In genomic region chr1:244159646-244160045, GRCh38 we compare ENCODE assay signal across 26 cellular contexts.
"Had no signal": no experiment of that assay in that cellular context is flagged by ENCODE, and none has a peak within 500 bp of the region (broad histone marks: within the 10 kb centered on the region; RNA-seq: fewer than 3 reads in every experiment).

No MANE protein-coding gene starts in this region.

- H3K27me3 ChIP-seq: pancreas, stomach, testis, thyroid gland, transverse colon, upper lobe of left lung, vagina had no signal

- H3K27ac ChIP-seq: left ventricle myocardium inferior, pancreas, prostate gland, skin epidermis, stomach, testis, thyroid gland, transverse colon, upper lobe of left lung, vagina had no signal

- H3K36me3 ChIP-seq: left ventricle myocardium inferior, pancreas, prostate gland, stomach, thyroid gland, transverse colon, upper lobe of left lung, vagina had no signal

- DNase-seq: islet precursor cell; left ventricle myocardium inferior; midbrain; mucosa of descending colon; naive thymus-derived CD8-positive, alpha-beta T cell; nucleus accumbens; pancreas; posterior cingulate gyrus; retina; right cardiac atrium; stimulated activated CD4-positive, alpha-beta T cell treated with anti-CD3 and anti-CD28 coated beads, Interleukin-12 subunit alpha, Interleukin-12 subunit beta, amount 100 ng/mL, for 4 hours; stimulated activated CD4-positive, alpha-beta T cell treated with anti-CD3 and anti-CD28 coated beads, Interleukin-15, amount 100 ng/mL, for 24 hours; stimulated activated CD4-positive, alpha-beta T cell treated with anti-CD3 and anti-CD28 coated beads, Interleukin-2, amount 100 ng/mL, for 24 hours; stimulated activated CD4-positive, alpha-beta T cell treated with anti-CD3 and anti-CD28 coated beads, Interleukin-4, amount 100 ng/mL, for 1 hour; stimulated activated naive B cell treated with anti-CD40 and anti-IgM and Interleukin-4, amounts not matched to agents 10 μg/mL and 1 μg/mL and 100 μg/mL, for 72 hours; stimulated activated naive CD8-positive, alpha-beta T cell treated with anti-CD3 and anti-CD28 coated beads, Interleukin-15, Interleukin-2, amounts not matched to agents 100 U/mL and 50 U/mL, for 24 hours; stomach; testis; thyroid gland; transverse colon; upper lobe of left lung had no signal

- H3K4me3 ChIP-seq: left ventricle myocardium inferior, lung, mucosa of descending colon, pancreas, prostate gland, skin epidermis, stomach, testis, thyroid gland, transverse colon, upper lobe of left lung, vagina had no signal

- H3K4me1 ChIP-seq: pancreas, prostate gland, testis, thyroid gland, transverse colon, vagina had no signal

- ATAC-seq: mucosa of descending colon; naive thymus-derived CD8-positive, alpha-beta T cell; right cardiac atrium; sciatic nerve; stimulated activated naive B cell treated with anti-CD40 and anti-IgM and Interleukin-4, amounts not matched to agents 10 μg/mL and 1 μg/mL and 100 μg/mL, for 72 hours; stimulated activated naive CD8-positive, alpha-beta T cell treated with anti-CD3 and anti-CD28 coated beads, Interleukin-15, Interleukin-2, amounts not matched to agents 100 U/mL and 50 U/mL, for 24 hours had no signal

- H3K9me3 ChIP-seq: left ventricle myocardium inferior, mucosa of descending colon, pancreas, prostate gland, stomach, testis, thyroid gland, transverse colon, upper lobe of left lung, vagina had no signal
